Comparison of ENCODE assay signal across 11 cellular contexts in the genomic region with DNA sequence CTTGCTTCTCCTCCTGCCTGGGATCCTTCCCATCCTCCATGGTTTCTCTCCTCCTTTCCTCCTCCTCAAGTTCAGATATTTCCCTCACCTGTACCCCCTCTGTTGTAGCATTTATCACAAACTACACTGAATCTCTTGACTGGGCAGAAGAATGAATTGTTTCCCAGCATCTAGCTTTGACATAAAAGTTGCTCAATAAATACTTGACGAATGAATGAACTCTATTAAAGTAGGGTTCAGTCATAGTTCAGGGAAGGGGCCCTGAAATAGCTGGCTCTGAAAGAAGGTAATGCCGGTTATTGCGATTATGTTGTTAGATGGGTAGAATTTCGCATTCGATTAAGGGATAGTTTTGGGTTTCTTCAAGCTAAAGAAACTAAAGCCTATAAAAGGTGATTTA. TPM values are rescaled to one million over a fixed set of nuclear protein-coding genes. Genes with fewer than 3 reads are reported as not detected.
DNase-seq lines count a peak whose midpoint lies in the region; ATAC-seq and TF ChIP-seq lines count a peak whose summit lies in the region.
"Had no signal": no experiment of that assay in that cellular context is flagged by ENCODE, and none has a peak within 500 bp of the region (broad histone marks: within the 10 kb centered on the region; RNA-seq: fewer than 3 reads in every experiment).

No MANE protein-coding gene starts in this region.

- no peak for DNase-seq in CD14-positive monocyte (ENCODE audit: low spot score)
- no peak for DNase-seq in caudate nucleus (lab: John Stamatoyannopoulos, UW)
- no peak for DNase-seq in nephron progenitor cell
- DNase-seq in NCI-H2227 treated with DMSO at 0.1 percent for 48 hours (lab: John Stamatoyannopoulos, UW), result no peak
- DNase-seq: NCI-H524 had no signal

- H3K27ac ChIP-seq in caudate nucleus (ENCODE audit: low read depth, low read length), result peak overlapping the region; percentile 59

- peak overlapping the region; percentile 28 to 97 for H3K4me3 Mint-ChIP-seq in CD14-positive monocyte
- peak overlapping the region in 3 of 4 donors; percentile 93 to 96 (median 94) for H3K4me3 Mint-ChIP-seq in IgD-negative memory B cell
- peak overlapping the region; percentile 85 for H3K4me3 Mint-ChIP-seq in nephron progenitor cell

- ATAC-seq in GM21423 (IDR thresholded peaks at IDR 0.05; ENCODE audit: unreplicated experiment) (no peak), esophagus mucosa (no peak), HG03571 (IDR thresholded peaks at IDR 0.05; ENCODE audit: unreplicated experiment) (no peak)

- intact Hi-C loops in CD14-positive monocyte (cut with micrococcal nuclease), result loop anchor here (5.0 kb wide), 2 partner anchors 35 to 40 kb away; no protein-coding TSS in a partner anchor

- peak overlapping the region in 4 of 7 donors; percentile 9 to 93 (median 71) for H3K27ac Mint-ChIP-seq in CD14-positive monocyte
- peak overlapping the region in 1 of 3 donors; percentile 92 for H3K27ac Mint-ChIP-seq in IgD-negative memory B cell
- H3K27ac Mint-ChIP-seq in nephron progenitor cell, result peak overlapping the region; percentile 11

- peaks cover 0 to 5% of the 10 kb centered on the region in 2 donors for H3K36me3 Mint-ChIP-seq in CD14-positive monocyte
- H3K36me3 Mint-ChIP-seq in IgD-negative memory B cell, result no peaks in the 10 kb centered on the region
- no peaks in the 10 kb centered on the region for H3K36me3 Mint-ChIP-seq in nephron progenitor cell (ENCODE audit: low read depth)

- H3K27me3 Mint-ChIP-seq in CD14-positive monocyte (ENCODE audit: low read depth in 3 of 3) (peaks cover 3 to 11% (median 4%) of the 10 kb centered on the region in 3 donors), IgD-negative memory B cell (peaks cover 51% of the 10 kb centered on the region), nephron progenitor cell (ENCODE audit: low read depth, poor library complexity) (peaks cover 14% of the 10 kb centered on the region)

- no peak for TF ChIP-seq CTCF in CD14-positive monocyte (IDR thresholded peaks at IDR 0.05)
- TF ChIP-seq CTCF in nephron progenitor cell (IDR thresholded peaks at IDR 0.05), result no peak

- H3K4me1 Mint-ChIP-seq in CD14-positive monocyte (peaks cover 43% of the 10 kb centered on the region), IgD-negative memory B cell (peaks cover 10 to 17% (median 17%) of the 10 kb centered on the region in 3 donors), nephron progenitor cell (peaks cover 61% of the 10 kb centered on the region)

- H3K9me3 Mint-ChIP-seq in CD14-positive monocyte, result peaks cover 0 to 3% (median 0%) of the 10 kb centered on the region in 7 donors
- H3K9me3 Mint-ChIP-seq in IgD-negative memory B cell, result no peaks in the 10 kb centered on the region
- peaks cover 6% of the 10 kb centered on the region for H3K9me3 Mint-ChIP-seq in nephron progenitor cell

RNA-seq across cellular contexts. Expression of a gene that starts 1.2 kb away (rescaled TPM):
- polyA plus RNA-seq in CD14-positive monocyte, result 10 to 100 TPM; 32.2 to 47.0 TPM
- 2.3 TPM for polyA plus RNA-seq in IgD-negative memory B cell
- 41.7 TPM for total RNA-seq in esophagus mucosa

RNA-seq across cellular contexts. Expression of a gene that starts 43.7 kb away (rescaled TPM):
- polyA plus RNA-seq in CD14-positive monocyte (not detected), IgD-negative memory B cell (not detected)
- total RNA-seq in esophagus mucosa, result not detected
- total RNA-seq: endothelial cell of umbilical vein, GM12878 had no signal
- polyA plus RNA-seq: endothelial cell of umbilical vein, GM12878 had no signal

Comparison
In these comparisons a context has a peak if more than half of its experiments do, and no peak if none do; other contexts are left out.
1. RNA of a gene that starts 1.2 kb away (polyA plus RNA-seq): 32.2 to 47.0 TPM in CD14-positive monocyte; 2.3 TPM in IgD-negative memory B cell (single experiment); every median in the first group is over 10 times any median in the second.
2. Peak in every context shown above with its lines, with median percentiles within 50 percentile points of each other: H3K4me3 Mint-ChIP-seq.